Comparison of ENCODE assay signal across 14 cellular contexts in genomic region chr13:113763961-113764792, GRCh38. TPM values are rescaled to one million over a fixed set of nuclear protein-coding genes. Genes with fewer than 3 reads are reported as not detected.
"Had no signal": no experiment of that assay in that cellular context is flagged by ENCODE, and none has a peak within 500 bp of the region (broad histone marks: within the 10 kb centered on the region; RNA-seq: fewer than 3 reads in every experiment).

No MANE protein-coding gene starts in this region.

- DNase-seq: activated CD4-positive, alpha-beta T cell treated with anti-CD3 and anti-CD28 coated beads for 1 hour; activated CD4-positive, alpha-beta T cell treated with anti-CD3 and anti-CD28 coated beads, Interleukin-2, amount 50 U/mL, for 4 hours; activated CD8-positive, alpha-beta memory T cell treated with anti-CD3 and anti-CD28 coated beads, Interleukin-2, amount 10 ng/mL, durations not matched to agents 7 days and 5 days; activated naive CD4-positive, alpha-beta T cell treated with anti-CD3 and anti-CD28 coated beads, Interleukin-2, amount 50 U/mL, for 16 hours; activated T-cell treated with anti-CD3 and anti-CD28 coated beads, Interleukin-2, amount 50 U/mL, for 1 hour; dorsolateral prefrontal cortex; islet precursor cell; psoas muscle; stimulated activated CD4-positive, alpha-beta T cell treated with anti-CD3 and anti-CD28 coated beads, Interleukin-12 subunit alpha, Interleukin-12 subunit beta, amount 100 ng/mL, for 4 hours; stimulated activated naive B cell treated with anti-CD40 and anti-IgM and Interleukin-4, amounts not matched to agents 10 μg/mL and 1 μg/mL and 100 μg/mL, for 72 hours; T-cell; transverse colon had no signal

- H3K27ac ChIP-seq: cardiac muscle cell, dorsolateral prefrontal cortex, psoas muscle, transverse colon had no signal

- ATAC-seq: activated CD8-positive, alpha-beta memory T cell treated with anti-CD3 and anti-CD28 coated beads, Interleukin-2, amount 10 ng/mL, durations not matched to agents 7 days and 5 days; left lobe of liver; psoas muscle; stimulated activated naive B cell treated with anti-CD40 and anti-IgM and Interleukin-4, amounts not matched to agents 10 μg/mL and 1 μg/mL and 100 μg/mL, for 72 hours; T-cell had no signal

- H3K4me3 ChIP-seq: cardiac muscle cell, dorsolateral prefrontal cortex, psoas muscle, transverse colon had no signal

- H3K36me3 ChIP-seq: cardiac muscle cell, transverse colon had no signal

- H3K4me1 ChIP-seq: psoas muscle had no signal

- H3K9me3 ChIP-seq: psoas muscle, transverse colon had no signal

RNA-seq across cellular contexts. Expression of gene TMEM255B, which starts 5.2 kb away (rescaled TPM):
- total RNA-seq: cardiac muscle cell had no signal
